Comparison of ENCODE assay signal across 8 cellular contexts in genomic region chr2:58428286-58428552, GRCh38.
DNase-seq lines count a peak whose midpoint lies in the region; ATAC-seq and TF ChIP-seq lines count a peak whose summit lies in the region.

No MANE protein-coding gene starts in this region.

- no peak for TF ChIP-seq CTCF in dorsolateral prefrontal cortex (IDR thresholded peaks at IDR 0.05 in 54 of 56, conservative IDR thresholded peaks at IDR 0.05 in 2 of 56; ENCODE audit: low read depth in 1 of 56, partially characterized antibody in 56 of 56)
- no peak for TF ChIP-seq CTCF in osteoblast (IDR thresholded peaks at IDR 0.05; ENCODE audit: extremely low read depth, low read depth, low read length)

- ATAC-seq in HG03565 (IDR thresholded peaks at IDR 0.05; ENCODE audit: unreplicated experiment) = no peak

- H3K27ac ChIP-seq in dorsolateral prefrontal cortex (peak overlapping the region; percentile 2 to 99 (median 95)), osteoblast (ENCODE audit: low read depth, low read length) (no peak overlapping the region)

- intact Hi-C loops in dorsolateral prefrontal cortex (cut with DNase I) = loop anchor here (5.0 to 10.0 kb wide), 5 partner anchors 136 to 521 kb away; partner anchors contain the start of gene FANCL (in 2 of the 2)

- peak overlapping the region; percentile 72 for H3K4me2 ChIP-seq in osteoblast (ENCODE audit: insufficient read depth, low read length)

- no peak overlapping the region for H2AFZ ChIP-seq in osteoblast (ENCODE audit: low read length)

- no peaks in the 10 kb centered on the region for H3K27me3 ChIP-seq in H7 (ENCODE audit: control insufficient read depth, insufficient read depth, low read length)
- peaks cover 0 to 4% (median 0%) of the 10 kb centered on the region in 45 donors for H3K27me3 ChIP-seq in dorsolateral prefrontal cortex
- peaks cover 16% of the 10 kb centered on the region for H3K27me3 ChIP-seq in osteoblast (ENCODE audit: insufficient read depth, low read length)

- H3K4me3 ChIP-seq in H7 (ENCODE audit: insufficient read depth, low read depth, low read length) (peak overlapping the region; percentile 71), dorsolateral prefrontal cortex (peak overlapping the region; percentile 30 to 82 (median 66)), osteoblast (ENCODE audit: insufficient read depth, low read length) (peak overlapping the region; percentile 36)

- no peaks in the 10 kb centered on the region for H4K20me1 ChIP-seq in osteoblast (ENCODE audit: insufficient read depth, low read length)

- DNase-seq in D341Med (ENCODE audit: low spot score) (peak; percentile 81), H7 (no peak), NCI-H69 (lab: John Stamatoyannopoulos, UW) (peak; percentile 78), dorsolateral prefrontal cortex (peak in 2 of 10 donors; percentile 19 to 27), osteoblast (ENCODE audit: insufficient read length, low spot score, missing footprints) (no peak), RPMI8226 (no peak)
- no peak for DNase-seq in stimulated activated CD8-positive, alpha-beta memory T cell treated with anti-CD3 and anti-CD28 coated beads, Interleukin-4, amount 100 ng/mL, for 48 hours

- H3K36me3 ChIP-seq in H7 (replicated peaks; ENCODE audit: control insufficient read depth, insufficient read depth, low read length) (no peaks in the 10 kb centered on the region), osteoblast (ENCODE audit: insufficient read depth, low read length) (no peaks in the 10 kb centered on the region)

- H3K4me1 ChIP-seq in osteoblast (ENCODE audit: insufficient read depth, low read length) = peaks cover 4% of the 10 kb centered on the region

- H3K9me3 ChIP-seq in osteoblast (ENCODE audit: low read depth, low read length) = no peaks in the 10 kb centered on the region

- no peaks in the 10 kb centered on the region for H3K79me2 ChIP-seq in osteoblast (ENCODE audit: insufficient read depth, low read length)

Comparison
In these comparisons a context has a peak if more than half of its experiments do, and no peak if none do; other contexts are left out.
1. DNase-seq: peak in D341Med (single experiment) and NCI-H69 (single experiment); none in H7 (single experiment), osteoblast (single experiment), RPMI8226 (single experiment) and stimulated activated CD8-positive, alpha-beta memory T cell treated with anti-CD3 and anti-CD28 coated beads, Interleukin-4, amount 100 ng/mL, for 48 hours (single experiment).
2. Peak in every context shown above with its lines, with median percentiles within 50 percentile points of each other: H3K4me3 ChIP-seq.